8 cellular contexts compared by ENCODE assay signal in genomic region chr6:31180500-31180899, GRCh38. TPM values are rescaled to one million over a fixed set of nuclear protein-coding genes. Genes with fewer than 3 reads are reported as not detected.
DNase-seq lines count a peak whose midpoint lies in the region; ATAC-seq and TF ChIP-seq lines count a peak whose summit lies in the region.

No MANE protein-coding gene starts in this region.

- H3K4me3 ChIP-seq in IMR-90 (ENCODE audit: insufficient read depth, low read depth, low read length), result no peak overlapping the region

- no peak overlapping the region for H3K23ac ChIP-seq in IMR-90 (ENCODE audit: low read depth, low read length)

- H2AFZ ChIP-seq in IMR-90 (replicated peaks; ENCODE audit: low read length, poor library complexity), result peak overlapping the region; percentile 81

- POLR2A ChIA-PET in IMR-90 (lab: Charles Lee; ENCODE audit: unreplicated experiment), result no interaction called here

- H3K36me3 ChIP-seq in IMR-90 (ENCODE audit: control insufficient read depth, insufficient read depth, low read length), result no peaks in the 10 kb centered on the region

- H3K56ac ChIP-seq in IMR-90 (ENCODE audit: extremely low read depth, insufficient read depth, low read length), result no peak overlapping the region

- TF ChIP-seq POLR2A in IMR-90 (IDR thresholded peaks at IDR 0.05; ENCODE audit: low read depth, low read length), result no peak

- H3K36me3 Mint-ChIP-seq in activated naive CD4-positive, alpha-beta T cell treated with anti-CD3 and anti-CD28 coated beads, Interleukin-2, amount 50 U/mL, for 24 hours, result no peaks in the 10 kb centered on the region
- no peaks in the 10 kb centered on the region for H3K36me3 Mint-ChIP-seq in progenitor cell of endocrine pancreas (ENCODE audit: insufficient read depth)

- H2BK120ac ChIP-seq in IMR-90 (ENCODE audit: low read depth, low read length), result no peak overlapping the region

- TF ChIP-seq CTCF in IMR-90 (conservative IDR thresholded peaks at IDR 0.05; ENCODE audit: low read depth, low read length) (no peak), progenitor cell of endocrine pancreas (IDR thresholded peaks at IDR 0.05; ENCODE audit: unreplicated experiment) (no peak)

- DNase-seq in AG20443 (ENCODE audit: low spot score), result peak; percentile 99
- no peak for DNase-seq in IMR-90
- peak; percentile 97 for DNase-seq in hepatic stellate cell (ENCODE audit: low spot score)
- peak; percentile 35 for DNase-seq in stimulated activated CD8-positive, alpha-beta memory T cell treated with anti-CD3 and anti-CD28 coated beads, Interleukin-12 subunit alpha, Interleukin-12 subunit beta, amount 100 ng/mL, for 1 hour (ENCODE audit: low read depth)
- DNase-seq in kidney tubule cell (ENCODE audit: low spot score), result no peak
- no peak for DNase-seq in progenitor cell of endocrine pancreas (ENCODE audit: low spot score, unreplicated experiment)

- H3K9me3 ChIP-seq in IMR-90 (ENCODE audit: control insufficient read depth, insufficient read depth, low read length), result no peaks in the 10 kb centered on the region

- CTCF ChIA-PET in IMR-90 (lab: Yijun Ruan, JAX), result no interaction called here

- no peak overlapping the region for H2BK20ac ChIP-seq in IMR-90 (ENCODE audit: low read depth, low read length)

- H4K5ac ChIP-seq in IMR-90 (ENCODE audit: low read depth, low read length), result no peak overlapping the region

- H3K79me1 ChIP-seq in IMR-90 (ENCODE audit: low read depth in 1 of 2, low read length in 2 of 2), result no peaks in the 10 kb centered on the region

- BruUV-seq in IMR-90 (replicated peaks; lab: Mats Ljungman, UMichigan), result no TSS peak

- no peak overlapping the region for H3K27ac ChIP-seq in IMR-90 (ENCODE audit: insufficient read depth, low read length)

- H2BK5ac ChIP-seq in IMR-90 (ENCODE audit: low read depth, low read length, poor library complexity, severe bottlenecking), result no peak overlapping the region

- H3K4me3 Mint-ChIP-seq in activated naive CD4-positive, alpha-beta T cell treated with anti-CD3 and anti-CD28 coated beads, Interleukin-2, amount 50 U/mL, for 24 hours, result peak overlapping the region; percentile 90
- H3K4me3 Mint-ChIP-seq in progenitor cell of endocrine pancreas (ENCODE audit: low read depth), result no peak overlapping the region

- no peak overlapping the region for H2AK5ac ChIP-seq in IMR-90 (ENCODE audit: low read depth, low read length)

- H3K9me3 Mint-ChIP-seq in activated naive CD4-positive, alpha-beta T cell treated with anti-CD3 and anti-CD28 coated beads, Interleukin-2, amount 50 U/mL, for 24 hours, result no peaks in the 10 kb centered on the region
- no peaks in the 10 kb centered on the region for H3K9me3 Mint-ChIP-seq in progenitor cell of endocrine pancreas (ENCODE audit: low read depth)

- H2BK15ac ChIP-seq in IMR-90 (ENCODE audit: low read depth, low read length), result no peak overlapping the region

- no peak for TF ChIP-seq RAD21 in IMR-90 (IDR thresholded peaks at IDR 0.05; ENCODE audit: low read length)

- no peak overlapping the region for H3K14ac ChIP-seq in IMR-90 (replicated peaks; ENCODE audit: low read depth, low read length)

- no peaks in the 10 kb centered on the region for H3K27me3 ChIP-seq in IMR-90 (ENCODE audit: control insufficient read depth, insufficient read depth, low read length)

- in situ Hi-C loops in IMR-90 (cut with MboI; ENCODE audit: low sequenced_read_pairs), result no loop called here

- H3K18ac ChIP-seq in IMR-90 (ENCODE audit: low read depth, low read length), result no peak overlapping the region

- H3K4me1 Mint-ChIP-seq in activated naive CD4-positive, alpha-beta T cell treated with anti-CD3 and anti-CD28 coated beads, Interleukin-2, amount 50 U/mL, for 24 hours, result peaks cover 19% of the 10 kb centered on the region
- peaks cover 2% of the 10 kb centered on the region for H3K4me1 Mint-ChIP-seq in progenitor cell of endocrine pancreas (ENCODE audit: low read depth)

- no peaks in the 10 kb centered on the region for H3K27me3 Mint-ChIP-seq in activated naive CD4-positive, alpha-beta T cell treated with anti-CD3 and anti-CD28 coated beads, Interleukin-2, amount 50 U/mL, for 24 hours
- peaks cover 8% of the 10 kb centered on the region for H3K27me3 Mint-ChIP-seq in progenitor cell of endocrine pancreas

- ATAC-seq in IMR-90 (ENCODE audit: low read depth), result 0 out of 2 replicates have a peak, but pooled peaks have one; percentile 36
- ATAC-seq in HG02623 (IDR thresholded peaks at IDR 0.05; ENCODE audit: unreplicated experiment), result no peak

- no peak overlapping the region for H3K4me2 ChIP-seq in IMR-90 (ENCODE audit: low read depth, low read length)

- peak overlapping the region; percentile 50 for H2AK9ac ChIP-seq in IMR-90 (replicated peaks; ENCODE audit: low read depth, low read length, poor library complexity)

- 68% methylated on average over 15 of the region's 26 CpGs; no CpG with 5 or more reads in 1 of the 2 experiments for WGBS in IMR-90 (ENCODE audit: extremely low coverage in 2 of 2, insufficient read length in 1 of 2), 2 experiments

- no peak overlapping the region for H3K4ac ChIP-seq in IMR-90 (ENCODE audit: low read depth, low read length)

- H3K4me1 ChIP-seq in IMR-90 (ENCODE audit: control insufficient read depth, insufficient read depth, low read length), result peaks cover 6% of the 10 kb centered on the region

- H3K9ac ChIP-seq in IMR-90 (ENCODE audit: low read depth, low read length), result no peak overlapping the region

- H4K91ac ChIP-seq in IMR-90 (ENCODE audit: insufficient read depth, low read depth, low read length), result no peak overlapping the region

- H3K9me1 ChIP-seq in IMR-90 (ENCODE audit: insufficient read depth, low read length), result peaks cover 5% of the 10 kb centered on the region; the same call in 1 of the 2 replicates

- peak overlapping the region; percentile 70 for H3K27ac Mint-ChIP-seq in activated naive CD4-positive, alpha-beta T cell treated with anti-CD3 and anti-CD28 coated beads, Interleukin-2, amount 50 U/mL, for 24 hours
- no peak overlapping the region for H3K27ac Mint-ChIP-seq in progenitor cell of endocrine pancreas

- intact Hi-C loops in IMR-90 (cut with micrococcal nuclease), result no loop called here

- no peaks in the 10 kb centered on the region for H4K20me1 ChIP-seq in IMR-90 (ENCODE audit: insufficient read depth, low read length)

- H4K8ac ChIP-seq in IMR-90 (ENCODE audit: low read depth in 2 of 2, low read length in 2 of 2), result peak overlapping the region in 1 of 2 experiments; percentile 25; a peak in 1 of 4 replicates

- dilution Hi-C loops in IMR-90 (cut with HindIII; ENCODE audit: low sequenced_read_pairs, unreplicated experiment), result no loop called here

TF ChIP-seq in IMR-90, 13 proteins besides CTCF, POLR2A, EP300 and RAD21 (continues in another document):
- TF ChIP-seq MAFK (IDR thresholded peaks at IDR 0.05; ENCODE audit: low read depth, low read length) (no peak), ELK1 (IDR thresholded peaks at IDR 0.05; ENCODE audit: borderline replicate concordance, low read depth, low read length) (no peak), CHD1 (IDR thresholded peaks at IDR 0.05; ENCODE audit: low read depth, low read length) (no peak), NFE2L2 (IDR thresholded peaks at IDR 0.05; ENCODE audit: low read depth, low read length) (no peak), FOS (IDR thresholded peaks at IDR 0.05; ENCODE audit: low read depth, low read length) (no peak), MAZ (IDR thresholded peaks at IDR 0.05; ENCODE audit: borderline replicate concordance, low read depth, low read length) (no peak), MXI1 (IDR thresholded peaks at IDR 0.05; ENCODE audit: borderline replicate concordance, low read depth, low read length) (no peak), BHLHE40 (IDR thresholded peaks at IDR 0.05; ENCODE audit: low read depth, low read length) (no peak), USF2 (IDR thresholded peaks at IDR 0.05; ENCODE audit: low read depth, low read length) (no peak), RFX5 (IDR thresholded peaks at IDR 0.05; ENCODE audit: low read depth, low read length) (no peak), CEBPB (IDR thresholded peaks at IDR 0.05; ENCODE audit: low read depth, low read length) (no peak)

RNA-seq across cellular contexts. Expression of gene POU5F1, which starts 10.0 kb away (rescaled TPM):
- total RNA-seq in IMR-90 (2012; rRNA removed), result not detected in 2 replicates
- polyA plus RNA-seq in IMR-90 (2012; rRNA removed), result not detected in 2 replicates
- polyA plus RNA-seq in IMR-90 (2012; cell fraction: cytosol; rRNA removed), result not detected in 2 replicates
- polyA plus RNA-seq in IMR-90 (2012; cell fraction: nucleus; rRNA removed; ENCODE audit: low replicate concordance), result 0.28 TPM in 1 of 2 replicates, not detected in the other
- 0.49 and 1.6 TPM in 2 replicates for total RNA-seq in progenitor cell of endocrine pancreas

RNA-seq across cellular contexts. Expression of gene TCF19, which starts 22.1 kb away (rescaled TPM):
- 14.2 and 14.4 TPM in 2 replicates for total RNA-seq in IMR-90 (2012; rRNA removed)
- 13.1 and 15.1 TPM in 2 replicates for polyA plus RNA-seq in IMR-90 (2012; rRNA removed)
- polyA plus RNA-seq in IMR-90 (2012; cell fraction: cytosol; rRNA removed), result 10.2 and 10.6 TPM in 2 replicates
- 9.1 and 19.5 TPM in 2 replicates for polyA plus RNA-seq in IMR-90 (2012; cell fraction: nucleus; rRNA removed; ENCODE audit: low replicate concordance)
- total RNA-seq in progenitor cell of endocrine pancreas, result 9.3 and 9.6 TPM in 2 replicates

RNA-seq across cellular contexts. Expression of gene CCHCR1, which starts 22.9 kb away (rescaled TPM):
- total RNA-seq in IMR-90 (2012; rRNA removed) (16.1 and 22.0 TPM in 2 replicates), progenitor cell of endocrine pancreas (47.2 and 47.3 TPM in 2 replicates)
- 13.1 and 14.2 TPM in 2 replicates for polyA plus RNA-seq in IMR-90 (2012; rRNA removed)
- 7.8 and 11.6 TPM in 2 replicates for polyA plus RNA-seq in IMR-90 (2012; cell fraction: cytosol; rRNA removed)
- polyA plus RNA-seq in IMR-90 (2012; cell fraction: nucleus; rRNA removed; ENCODE audit: low replicate concordance), result 45.9 and 57.1 TPM in 2 replicates

RNA-seq across cellular contexts. Expression of gene PSORS1C2, which starts 41.6 kb away (rescaled TPM):
- total RNA-seq in IMR-90 (2012; rRNA removed) (not detected in 2 replicates), progenitor cell of endocrine pancreas (not detected in 2 replicates)
- polyA plus RNA-seq in IMR-90 (2012; rRNA removed), result not detected in 2 replicates
- not detected in 2 replicates for polyA plus RNA-seq in IMR-90 (2012; cell fraction: cytosol; rRNA removed)
- polyA plus RNA-seq in IMR-90 (2012; cell fraction: nucleus; rRNA removed; ENCODE audit: low replicate concordance), result 0.09 TPM in 1 of 2 replicates, not detected in the other

Comparison
In these comparisons a context has a peak if more than half of its experiments do, and no peak if none do; other contexts are left out.
1. DNase-seq: peak in AG20443 (single experiment), hepatic stellate cell (single experiment) and stimulated activated CD8-positive, alpha-beta memory T cell treated with anti-CD3 and anti-CD28 coated beads, Interleukin-12 subunit alpha, Interleukin-12 subunit beta, amount 100 ng/mL, for 1 hour (single experiment); none in IMR-90 (single experiment), kidney tubule cell (single experiment) and progenitor cell of endocrine pancreas (single experiment).